ENCODE assay signal across 16 cellular contexts in genomic region chr20:19540401-19540800, GRCh38.
DNase-seq lines count a peak whose midpoint lies in the region; ATAC-seq and TF ChIP-seq lines count a peak whose summit lies in the region.
"Had no signal": no experiment of that assay in that cellular context is flagged by ENCODE, and none has a peak within 500 bp of the region (broad histone marks: within the 10 kb centered on the region; RNA-seq: fewer than 3 reads in every experiment).

No MANE protein-coding gene starts in this region.

- H3K27ac Mint-ChIP-seq in activated T-helper 1 cell treated with anti-CD3 and anti-CD28 coated beads, Interleukin-12 subunit alpha, Interleukin-12 subunit beta, Interleukin-2, Interleukin-4 antibody, amounts not matched to agents 30 ng/mL and 10 ng/mL and 1 ng/mL, durations not matched to agents 14 hours and 24 hours and 36 hours: peak overlapping the region; percentile 54
- H3K27ac Mint-ChIP-seq: endodermal cell had no signal

- DNase-seq in Ammon's horn (ENCODE audit: low spot score) (peak; percentile 61), GM13976 (ENCODE audit: low spot score) (peak; percentile 35), ovary (peak; percentile 42 to 65 (median 47)), SJCRH30 (no peak), suprapubic skin (ENCODE audit: low spot score in 2 of 2) (no peak), HPDE6-E6E7 (ENCODE audit: extremely low spot score) (no peak), lower lobe of right lung (no peak)
- DNase-seq in activated T-helper 1 cell treated with anti-CD3 and anti-CD28 coated beads, Interleukin-12 subunit alpha, Interleukin-12 subunit beta, Interleukin-2, Interleukin-4 antibody, amounts not matched to agents 30 ng/mL and 10 ng/mL and 1 ng/mL, durations not matched to agents 14 hours and 24 hours and 36 hours (ENCODE audit: low spot score): no peak
- DNase-seq: activated effector memory CD4-positive, alpha-beta T cell treated with anti-CD3 and anti-CD28 coated beads, Interleukin-2, amount 50 U/mL, for 16 hours; DMS79 treated with DMSO at 0.1 percent for 48 hours; endodermal cell; foreskin melanocyte; NCI-H1436 treated with DMSO at 0.1 percent for 48 hours; NCI-H446 treated with DMSO at 0.1 percent for 48 hours had no signal

- H3K4me1 ChIP-seq in ovary (ENCODE audit: insufficient read depth) (peaks cover 17% of the 10 kb centered on the region), SJCRH30 (no peaks in the 10 kb centered on the region), suprapubic skin (no peaks in the 10 kb centered on the region), lower lobe of right lung (no peaks in the 10 kb centered on the region)

- H3K36me3 Mint-ChIP-seq in activated T-helper 1 cell treated with anti-CD3 and anti-CD28 coated beads, Interleukin-12 subunit alpha, Interleukin-12 subunit beta, Interleukin-2, Interleukin-4 antibody, amounts not matched to agents 30 ng/mL and 10 ng/mL and 1 ng/mL, durations not matched to agents 14 hours and 24 hours and 36 hours (ENCODE audit: low read depth): no peaks in the 10 kb centered on the region

- H3K4me3 Mint-ChIP-seq in activated T-helper 1 cell treated with anti-CD3 and anti-CD28 coated beads, Interleukin-12 subunit alpha, Interleukin-12 subunit beta, Interleukin-2, Interleukin-4 antibody, amounts not matched to agents 30 ng/mL and 10 ng/mL and 1 ng/mL, durations not matched to agents 14 hours and 24 hours and 36 hours: no peak overlapping the region
- H3K4me3 Mint-ChIP-seq: endodermal cell had no signal

- TF ChIP-seq POLR2A in ovary (IDR thresholded peaks at IDR 0.05) (no peak), suprapubic skin (IDR thresholded peaks at IDR 0.05) (no peak)

- no peak for TF ChIP-seq CTCF in GM13976 (IDR thresholded peaks at IDR 0.05; ENCODE audit: borderline replicate concordance, control extremely low read depth, extremely low read depth, insufficient read depth, missing control alignments)
- TF ChIP-seq CTCF in ovary (IDR thresholded peaks at IDR 0.05): no peak
- TF ChIP-seq CTCF in suprapubic skin (IDR thresholded peaks at IDR 0.05): no peak
- TF ChIP-seq CTCF in lower lobe of right lung (IDR thresholded peaks at IDR 0.05): no peak

- TF ChIP-seq EP300 in ovary (IDR thresholded peaks at IDR 0.05): no peak
- no peak for TF ChIP-seq EP300 in suprapubic skin (IDR thresholded peaks at IDR 0.05)

- no peak for ATAC-seq in lower lobe of right lung

- WGBS in ovary, 3 donors: 5 to 24% (median 8%) methylated on average over 7 of the region's 7 CpGs
- WGBS in suprapubic skin: 55% methylated on average over 7 of the region's 7 CpGs

- intact Hi-C loops in activated T-helper 1 cell treated with anti-CD3 and anti-CD28 coated beads, Interleukin-12 subunit alpha, Interleukin-12 subunit beta, Interleukin-2, Interleukin-4 antibody, amounts not matched to agents 30 ng/mL and 10 ng/mL and 1 ng/mL, durations not matched to agents 14 hours and 24 hours and 36 hours (cut with micrococcal nuclease): no loop called here
- intact Hi-C loops in ovary (cut with DNase I) (no loop called here), lower lobe of right lung (cut with DNase I) (no loop called here)

- no peaks in the 10 kb centered on the region for H3K27me3 ChIP-seq in ovary
- H3K27me3 ChIP-seq in SJCRH30: no peaks in the 10 kb centered on the region
- no peaks in the 10 kb centered on the region for H3K27me3 ChIP-seq in suprapubic skin
- no peaks in the 10 kb centered on the region for H3K27me3 ChIP-seq in lower lobe of right lung (ENCODE audit: low read depth)

- H3K36me3 ChIP-seq in ovary: no peaks in the 10 kb centered on the region
- no peaks in the 10 kb centered on the region for H3K36me3 ChIP-seq in SJCRH30
- H3K36me3 ChIP-seq in suprapubic skin: no peaks in the 10 kb centered on the region
- H3K36me3 ChIP-seq in lower lobe of right lung: no peaks in the 10 kb centered on the region

- in situ Hi-C loops in GM13976 (cut with MboI; ENCODE audit: low sequenced_read_pairs, unreplicated experiment): no loop called here

- H3K4me3 ChIP-seq in ovary (no peak overlapping the region), SJCRH30 (no peak overlapping the region), suprapubic skin (no peak overlapping the region), lower lobe of right lung (no peak overlapping the region)

- H3K27ac ChIP-seq in ovary (peak overlapping the region in 1 of 2 donors; percentile 45), SJCRH30 (no peak overlapping the region), suprapubic skin (no peak overlapping the region), lower lobe of right lung (no peak overlapping the region)
- H3K27ac ChIP-seq: C4-2B, KMS-11 had no signal

- peaks cover under 1% of the 10 kb centered on the region for H3K9me3 Mint-ChIP-seq in activated T-helper 1 cell treated with anti-CD3 and anti-CD28 coated beads, Interleukin-12 subunit alpha, Interleukin-12 subunit beta, Interleukin-2, Interleukin-4 antibody, amounts not matched to agents 30 ng/mL and 10 ng/mL and 1 ng/mL, durations not matched to agents 14 hours and 24 hours and 36 hours

- H3K27me3 Mint-ChIP-seq in activated T-helper 1 cell treated with anti-CD3 and anti-CD28 coated beads, Interleukin-12 subunit alpha, Interleukin-12 subunit beta, Interleukin-2, Interleukin-4 antibody, amounts not matched to agents 30 ng/mL and 10 ng/mL and 1 ng/mL, durations not matched to agents 14 hours and 24 hours and 36 hours (ENCODE audit: insufficient read depth): peaks cover 2% of the 10 kb centered on the region

- H3K4me1 Mint-ChIP-seq in activated T-helper 1 cell treated with anti-CD3 and anti-CD28 coated beads, Interleukin-12 subunit alpha, Interleukin-12 subunit beta, Interleukin-2, Interleukin-4 antibody, amounts not matched to agents 30 ng/mL and 10 ng/mL and 1 ng/mL, durations not matched to agents 14 hours and 24 hours and 36 hours (ENCODE audit: low read depth): peaks cover 8% of the 10 kb centered on the region
- H3K4me1 Mint-ChIP-seq: endodermal cell had no signal

- no peaks in the 10 kb centered on the region for H3K9me3 ChIP-seq in ovary
- H3K9me3 ChIP-seq in SJCRH30 (replicated peaks): peaks cover 7% of the 10 kb centered on the region
- no peaks in the 10 kb centered on the region for H3K9me3 ChIP-seq in suprapubic skin
- H3K9me3 ChIP-seq in lower lobe of right lung: no peaks in the 10 kb centered on the region

Comparison
In these comparisons a context has a peak if more than half of its experiments do, and no peak if none do; other contexts are left out.
1. DNase-seq: peak in Ammon's horn (single experiment), GM13976 (single experiment) and ovary (5 of 5); none in activated T-helper 1 cell treated with anti-CD3 and anti-CD28 coated beads, Interleukin-12 subunit alpha, Interleukin-12 subunit beta, Interleukin-2, Interleukin-4 antibody, amounts not matched to agents 30 ng/mL and 10 ng/mL and 1 ng/mL, durations not matched to agents 14 hours and 24 hours and 36 hours (single experiment), SJCRH30 (0 of 2), suprapubic skin (0 of 2), HPDE6-E6E7 (single experiment) and lower lobe of right lung (single experiment).